In genomic region chr6:116158641-116159040, GRCh38 we compare ENCODE assay signal across 1 cellular context.
TF ChIP-seq lines count a peak whose summit lies in the region.

No MANE protein-coding gene starts in this region.

TF ChIP-seq in GM23338, 12 proteins besides CTCF, POLR2A, EP300 and RAD21:
- no peak for TF ChIP-seq ZNF114 (CRISPR knock-in tag; IDR thresholded peaks at IDR 0.05)
- TF ChIP-seq STAT1 (IDR thresholded peaks at IDR 0.05; ENCODE audit: unreplicated experiment) = no peak
- no peak for TF ChIP-seq JUNB (IDR thresholded peaks at IDR 0.05; ENCODE audit: unreplicated experiment)
- TF ChIP-seq POLR2AphosphoS5 (IDR thresholded peaks at IDR 0.05; ENCODE audit: low read depth) = no peak
- no peak for TF ChIP-seq CREB1 (CRISPR knock-in tag; IDR thresholded peaks at IDR 0.05; ENCODE audit: low read depth)
- TF ChIP-seq ZNF331 (CRISPR knock-in tag; IDR thresholded peaks at IDR 0.05; ENCODE audit: low read depth) = no peak
